In the genomic region with DNA sequence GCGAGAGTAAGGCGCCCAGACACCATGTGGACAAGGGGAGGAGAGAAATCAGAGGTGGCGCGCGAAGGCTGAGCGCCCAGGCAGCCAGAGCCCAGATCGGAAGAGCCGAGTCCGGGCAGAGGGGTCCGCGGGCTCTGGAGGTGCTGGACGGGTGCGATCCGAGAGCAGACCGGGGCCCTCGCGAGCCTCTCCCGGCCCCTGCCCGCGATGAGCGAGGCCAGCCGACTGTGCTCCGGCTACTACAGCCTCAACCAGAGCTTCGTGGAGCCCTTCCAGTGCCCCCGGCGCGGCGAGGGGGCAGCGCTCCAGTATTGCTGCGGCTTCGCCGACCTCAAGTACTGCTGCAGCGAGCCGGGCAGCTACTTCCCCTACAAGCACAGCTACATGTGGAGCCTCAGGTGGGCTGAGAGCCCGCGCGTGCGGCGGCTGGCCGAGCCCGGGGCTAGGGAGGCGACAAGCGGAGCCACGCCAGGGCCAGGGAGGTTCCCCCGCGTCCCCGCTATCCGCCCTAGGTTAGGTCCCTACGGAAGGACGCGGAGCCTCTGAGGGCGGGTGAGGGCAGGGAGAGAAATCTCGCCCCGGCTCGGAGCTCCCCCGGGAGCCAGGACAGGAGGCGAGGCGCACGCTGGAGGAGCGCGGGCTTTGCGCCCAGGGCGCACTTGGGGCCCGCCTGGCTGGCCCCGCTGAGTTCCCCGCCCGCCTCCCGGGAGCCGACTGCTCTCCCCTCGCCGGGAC, we compare ENCODE assay signal across 9 cellular contexts. TPM values are rescaled to one million over a fixed set of nuclear protein-coding genes. Genes with fewer than 3 reads are reported as not detected.
DNase-seq lines count a peak whose midpoint lies in the region; ATAC-seq and TF ChIP-seq lines count a peak whose summit lies in the region.
"Had no signal": no experiment of that assay in that cellular context is flagged by ENCODE, and none has a peak within 500 bp of the region (broad histone marks: within the 10 kb centered on the region; RNA-seq: fewer than 3 reads in every experiment).

A gene (plus strand): TSS at position 87 of the 735 bp plus-strand sequence. CDS start 121 bp downstream, at position 208.

- no peak for DNase-seq in CD8-positive, alpha-beta T cell
- no peak for DNase-seq in HFF-Myc (ENCODE audit: extremely low read depth, low read depth)
- DNase-seq in WTC11 (ENCODE audit: low spot score): peak; percentile 68
- no peak for DNase-seq in left ventricle myocardium inferior
- DNase-seq in smooth muscle cell (lab: John Stamatoyannopoulos, UW; ENCODE audit: unreplicated experiment): no peak
- DNase-seq in vagina (ENCODE audit: extremely low spot score in 2 of 2): no peak

- H3K9ac ChIP-seq in smooth muscle cell (ENCODE audit: low read depth): no peak within 1 kb of the TSS

- no peak for TF ChIP-seq CTCF in CD8-positive, alpha-beta T cell (IDR thresholded peaks at IDR 0.05)
- TF ChIP-seq CTCF in HFF-Myc (IDR thresholded peaks at IDR 0.05; ENCODE audit: low read depth, low read length, missing control alignments) (no peak), WTC11 (IDR thresholded peaks at IDR 0.05) (no peak), left ventricle myocardium inferior (IDR thresholded peaks at IDR 0.05; ENCODE audit: borderline replicate concordance) (no peak), smooth muscle cell (IDR thresholded peaks at IDR 0.05; ENCODE audit: borderline replicate concordance, insufficient read depth, poor library complexity, severe bottlenecking) (no peak), vagina (IDR thresholded peaks at IDR 0.05) (no peak)

- WGBS in smooth muscle cell (ENCODE audit: low lambda C conversion rate): under 1% methylated on average over 61 of the region's 71 CpGs

- H3K4me1 ChIP-seq in CD8-positive, alpha-beta T cell (ENCODE audit: insufficient read depth, low read length): no peaks in the 10 kb centered on the region
- peaks cover 12% of the 10 kb centered on the region for H3K4me1 ChIP-seq in left ventricle myocardium inferior
- peaks cover 12% of the 10 kb centered on the region for H3K4me1 ChIP-seq in smooth muscle cell (ENCODE audit: low read depth)
- H3K4me1 ChIP-seq in vagina: peaks cover 10% of the 10 kb centered on the region

- no peaks in the 10 kb centered on the region for H3F3A ChIP-seq in smooth muscle cell (ENCODE audit: low read depth)

- no peaks in the 10 kb centered on the region for H3K27me3 ChIP-seq in CD8-positive, alpha-beta T cell (ENCODE audit: insufficient read depth, low read length)
- H3K27me3 ChIP-seq in left ventricle myocardium inferior (ENCODE audit: low read depth) (peaks cover 64% of the 10 kb centered on the region), smooth muscle cell (ENCODE audit: low read depth) (peaks cover 35% of the 10 kb centered on the region), vagina (no peaks in the 10 kb centered on the region)

- peaks cover 45% of the 10 kb centered on the region for H3K27me3 Mint-ChIP-seq in CD8-positive, alpha-beta T cell (ENCODE audit: low read depth)
- peaks cover 15% of the 10 kb centered on the region for H3K27me3 Mint-ChIP-seq in WTC11 (ENCODE audit: low read depth)

- peak within 1 kb of the TSS; percentile 56 for H3K4me3 Mint-ChIP-seq in CD8-positive, alpha-beta T cell
- H3K4me3 Mint-ChIP-seq in WTC11: peak within 1 kb of the TSS; percentile 85

- H3K79me2 ChIP-seq in smooth muscle cell (ENCODE audit: low read depth): no peaks in the 10 kb centered on the region

- H3K27ac ChIP-seq in CD8-positive, alpha-beta T cell (ENCODE audit: low read depth, low read length): no peak within 1 kb of the TSS
- H3K27ac ChIP-seq in left ventricle myocardium inferior (replicated peaks) (no peak within 1 kb of the TSS), smooth muscle cell (ENCODE audit: low read depth) (no peak within 1 kb of the TSS), vagina (no peak within 1 kb of the TSS)

- peaks cover 5% of the 10 kb centered on the region for H3K9me3 Mint-ChIP-seq in CD8-positive, alpha-beta T cell
- peaks cover 14% of the 10 kb centered on the region for H3K9me3 Mint-ChIP-seq in WTC11

- peak within 1 kb of the TSS; percentile 64 for H2AFZ ChIP-seq in smooth muscle cell (ENCODE audit: low read depth)

- CTCF ChIA-PET in CD8-positive, alpha-beta T cell (lab: Charles Lee): no interaction called here
- CTCF ChIA-PET in WTC11 (lab: Charles Lee): interaction anchor here (1.5 to 2.7 kb wide), 2 partner anchors 8 to 10 kb away, joined by 4 to 22 read pairs; no protein-coding TSS in a partner anchor

- no peaks in the 10 kb centered on the region for H3K36me3 ChIP-seq in CD8-positive, alpha-beta T cell (ENCODE audit: insufficient read depth, low read length)
- H3K36me3 ChIP-seq in left ventricle myocardium inferior (no peaks in the 10 kb centered on the region), smooth muscle cell (ENCODE audit: low read depth) (no peaks in the 10 kb centered on the region), vagina (no peaks in the 10 kb centered on the region)

- no peak within 1 kb of the TSS for H3K27ac Mint-ChIP-seq in CD8-positive, alpha-beta T cell
- peak within 1 kb of the TSS; percentile 85 for H3K27ac Mint-ChIP-seq in WTC11

- no peaks in the 10 kb centered on the region for H3K36me3 Mint-ChIP-seq in CD8-positive, alpha-beta T cell
- peaks cover 20% of the 10 kb centered on the region for H3K36me3 Mint-ChIP-seq in WTC11

- no peak for TF ChIP-seq POLR2A in vagina (IDR thresholded peaks at IDR 0.05)

- intact Hi-C loops in CD8-positive, alpha-beta T cell (cut with DNase I, micrococcal nuclease): no loop called here
- intact Hi-C loops in left ventricle myocardium inferior (cut with micrococcal nuclease): no loop called here
- intact Hi-C loops in vagina (cut with DNase I): no loop called here

- ATAC-seq in CD8-positive, alpha-beta T cell: no peak
- ATAC-seq in WTC11 (peak; percentile 72), HG03469 (IDR thresholded peaks at IDR 0.05; ENCODE audit: unreplicated experiment) (no peak), HG03457 (IDR thresholded peaks at IDR 0.05; ENCODE audit: unreplicated experiment) (no peak)

- H4K20me1 ChIP-seq in smooth muscle cell (ENCODE audit: low read depth): no peaks in the 10 kb centered on the region

- H3K4me3 ChIP-seq in CD8-positive, alpha-beta T cell (ENCODE audit: low read depth, low read length): no peak within 1 kb of the TSS
- H3K4me3 ChIP-seq in HFF-Myc (replicated peaks; ENCODE audit: low read depth, low read length): peak within 1 kb of the TSS; percentile 36
- peak within 1 kb of the TSS; percentile 49 for H3K4me3 ChIP-seq in left ventricle myocardium inferior
- peak within 1 kb of the TSS; percentile 56 for H3K4me3 ChIP-seq in smooth muscle cell
- H3K4me3 ChIP-seq in vagina: peak within 1 kb of the TSS in 1 of 2 donors; percentile 28

- POLR2A ChIA-PET in CD8-positive, alpha-beta T cell (lab: Charles Lee): no interaction called here
- POLR2A ChIA-PET in WTC11 (lab: Charles Lee): interaction anchor here (0.9 to 2.3 kb wide), 3 partner anchors 11 to 77 kb away, joined by 3 to 12 read pairs (median 3); a partner anchor contains a TSS

- peak within 1 kb of the TSS; percentile 96 for H3K4me2 ChIP-seq in smooth muscle cell

- peaks cover 8% of the 10 kb centered on the region for H3K4me1 Mint-ChIP-seq in CD8-positive, alpha-beta T cell (ENCODE audit: low read depth)
- H3K4me1 Mint-ChIP-seq in WTC11: peaks cover 48% of the 10 kb centered on the region

- no peaks in the 10 kb centered on the region for H3K9me3 ChIP-seq in CD8-positive, alpha-beta T cell (ENCODE audit: low read length)
- peaks cover under 1% of the 10 kb centered on the region for H3K9me3 ChIP-seq in left ventricle myocardium inferior (replicated peaks)
- H3K9me3 ChIP-seq in smooth muscle cell (replicated peaks; ENCODE audit: low read depth): no peaks in the 10 kb centered on the region
- H3K9me3 ChIP-seq in vagina: no peaks in the 10 kb centered on the region

TF ChIP-seq in WTC11, 78 proteins besides CTCF, POLR2A, EP300 and RAD21 (continues in another document):
- TF ChIP-seq ATF1 (CRISPR knock-in tag; IDR thresholded peaks at IDR 0.05) (no peak), NFE2L1 (CRISPR knock-in tag; IDR thresholded peaks at IDR 0.05) (peak; percentile 80; the same call in 1 of the 2 replicates), ZNF423 (CRISPR knock-in tag; IDR thresholded peaks at IDR 0.05) (peak; percentile 59), CREM (CRISPR knock-in tag; IDR thresholded peaks at IDR 0.05) (peak; percentile 70; the same call in 1 of the 2 replicates), OVOL2 (CRISPR knock-in tag; IDR thresholded peaks at IDR 0.05; ENCODE audit: borderline replicate concordance) (no peak), ZNF263 (CRISPR knock-in tag; IDR thresholded peaks at IDR 0.05; ENCODE audit: low read depth) (no peak), ZBTB21 (CRISPR knock-in tag; IDR thresholded peaks at IDR 0.05; ENCODE audit: borderline replicate concordance) (0 out of 2 replicates have a peak, but pooled peaks have one; percentile 12), GRHL2 (CRISPR knock-in tag; IDR thresholded peaks at IDR 0.05; ENCODE audit: insufficient replicate concordance, severe bottlenecking) (no peak)

RNA-seq across cellular contexts. Expression of the gene that starts here (rescaled TPM):
- total RNA-seq in CD8-positive, alpha-beta T cell: not detected
- total RNA-seq in WTC11 (2021): 11.1 to 15.2 TPM (median 14.8 TPM) in 3 replicates
- not detected for total RNA-seq in left ventricle myocardium inferior
- not detected in 2 replicates for total RNA-seq in smooth muscle cell
- polyA plus RNA-seq in smooth muscle cell: not detected in 2 replicates
- total RNA-seq in vagina: not detected
- total RNA-seq: dermis microvascular lymphatic vessel endothelial cell had no signal

Comparison
In these comparisons a context has a peak if more than half of its experiments do, and no peak if none do; other contexts are left out.
1. RNA of the gene that starts here (total RNA-seq): 11.1 to 15.2 TPM in WTC11; not detected in CD8-positive, alpha-beta T cell, not detected in left ventricle myocardium inferior (single experiment), not detected in smooth muscle cell and not detected in vagina (single experiment); every median in the first group is over 10 times any median in the second.